ENCODE assay signal across 8 cellular contexts in genomic region chr7:34091330-34091917, GRCh38.
DNase-seq lines count a peak whose midpoint lies in the region; ATAC-seq, FAIRE-seq and TF ChIP-seq lines count a peak whose summit lies in the region.

No MANE protein-coding gene starts in this region.

- no peak for FAIRE-seq in small intestine (lab: Jason Lieb, UNC)

- H3K4me1 ChIP-seq in NT2/D1 (ENCODE audit: insufficient read depth, insufficient read length), result no peaks in the 10 kb centered on the region
- H3K4me1 ChIP-seq in small intestine (ENCODE audit: control insufficient read depth in 2 of 2, insufficient read depth in 1 of 2, low read depth in 1 of 2, low read length in 1 of 2), result no peaks in the 10 kb centered on the region

- H3K36me3 ChIP-seq in NT2/D1 (ENCODE audit: insufficient read depth, insufficient read length, low read length) (no peaks in the 10 kb centered on the region), small intestine (ENCODE audit: control insufficient read depth in 2 of 2, insufficient read depth in 2 of 2, low read length in 2 of 2) (no peaks in the 10 kb centered on the region)

- no peak for ATAC-seq in HG02840 (IDR thresholded peaks at IDR 0.05; ENCODE audit: low FRiP score, unreplicated experiment)

- H3K27me3 ChIP-seq in AG04450 (ENCODE audit: control insufficient read depth, insufficient read depth, low read length) (no peaks in the 10 kb centered on the region), NT2/D1 (ENCODE audit: insufficient read depth, insufficient read length) (no peaks in the 10 kb centered on the region), small intestine (ENCODE audit: control insufficient read depth in 2 of 2, insufficient read depth in 2 of 2, low read length in 2 of 2) (no peaks in the 10 kb centered on the region)

- peak; percentile 51 for TF ChIP-seq CTCF in AG04450 (IDR thresholded peaks at IDR 0.05; ENCODE audit: low read depth, low read length)
- TF ChIP-seq CTCF in GM13976 (IDR thresholded peaks at IDR 0.05; ENCODE audit: borderline replicate concordance, control extremely low read depth, extremely low read depth, insufficient read depth, missing control alignments), result peak; percentile 26
- peak; percentile 77 for TF ChIP-seq CTCF in epithelial cell of proximal tubule (conservative IDR thresholded peaks at IDR 0.05; ENCODE audit: low read depth, low read length)

- no peak overlapping the region for H3K9ac ChIP-seq in NT2/D1 (ENCODE audit: insufficient read length, low read depth)

- CTCF ChIA-PET in AG04450 (lab: Charles Lee), result interaction anchor here (0.6 to 2.8 kb wide), 17 partner anchors 12 to 848 kb away, joined by 3 to 15 read pairs (median 4); no protein-coding TSS in a partner anchor

- in situ Hi-C loops in GM13976 (cut with MboI; ENCODE audit: low sequenced_read_pairs, unreplicated experiment), result no loop called here

- 17 to 40% (median 18%) methylated on average over 4 of the region's 4 CpGs for WGBS in small intestine, 3 donors

- no peak overlapping the region for H3K4me3 ChIP-seq in AG04450 (ENCODE audit: low read depth, low read length)
- no peak overlapping the region for H3K4me3 ChIP-seq in NT2/D1 (ENCODE audit: insufficient read length, low read depth)
- H3K4me3 ChIP-seq in epithelial cell of proximal tubule (ENCODE audit: low read depth, low read length), result no peak overlapping the region
- H3K4me3 ChIP-seq in small intestine (ENCODE audit: low read depth in 1 of 2, low read length in 2 of 2), result no peak overlapping the region

- POLR2A ChIA-PET in AG04450 (lab: Yijun Ruan, JAX), result no interaction called here

- H3K9me3 ChIP-seq in AG04450 (ENCODE audit: control insufficient read depth, insufficient read depth, low read length) (no peaks in the 10 kb centered on the region), NT2/D1 (ENCODE audit: insufficient read depth, low read length) (peaks cover 18% of the 10 kb centered on the region), small intestine (ENCODE audit: control insufficient read depth, low read depth) (no peaks in the 10 kb centered on the region)

- peak; percentile 18 for DNase-seq in AG04450 (ENCODE audit: low read depth, low spot score)
- peak; percentile 23 for DNase-seq in GM13976 (ENCODE audit: low spot score)
- peak; percentile 79 for DNase-seq in NT2/D1 (ENCODE audit: low read depth, low spot score)
- no peak for DNase-seq in epithelial cell of proximal tubule (ENCODE audit: low read depth)
- peak; percentile 35 for DNase-seq in small intestine
- no peak for DNase-seq in DMS79 treated with DMSO at 0.1 percent for 48 hours (lab: John Stamatoyannopoulos, UW)
- no peak for DNase-seq in cerebellum (ENCODE audit: low spot score)

- H3K27ac ChIP-seq in AG04450 (ENCODE audit: low read depth, low read length) (no peak overlapping the region), small intestine (ENCODE audit: low read depth in 1 of 2, low read length in 1 of 2) (no peak overlapping the region)

Comparison
In these comparisons a context has a peak if more than half of its experiments do, and no peak if none do; other contexts are left out.
1. DNase-seq: peak in AG04450 (single experiment), GM13976 (single experiment), NT2/D1 (single experiment) and small intestine (single experiment); none in epithelial cell of proximal tubule (single experiment), DMS79 treated with DMSO at 0.1 percent for 48 hours (single experiment) and cerebellum (single experiment).
2. CTCF ChIP-seq: peak in every context shown above with its lines; median percentile 77 in epithelial cell of proximal tubule; 51 in AG04450; 26 in GM13976.